Comparison of ENCODE assay signal across 10 cellular contexts in the genomic region with DNA sequence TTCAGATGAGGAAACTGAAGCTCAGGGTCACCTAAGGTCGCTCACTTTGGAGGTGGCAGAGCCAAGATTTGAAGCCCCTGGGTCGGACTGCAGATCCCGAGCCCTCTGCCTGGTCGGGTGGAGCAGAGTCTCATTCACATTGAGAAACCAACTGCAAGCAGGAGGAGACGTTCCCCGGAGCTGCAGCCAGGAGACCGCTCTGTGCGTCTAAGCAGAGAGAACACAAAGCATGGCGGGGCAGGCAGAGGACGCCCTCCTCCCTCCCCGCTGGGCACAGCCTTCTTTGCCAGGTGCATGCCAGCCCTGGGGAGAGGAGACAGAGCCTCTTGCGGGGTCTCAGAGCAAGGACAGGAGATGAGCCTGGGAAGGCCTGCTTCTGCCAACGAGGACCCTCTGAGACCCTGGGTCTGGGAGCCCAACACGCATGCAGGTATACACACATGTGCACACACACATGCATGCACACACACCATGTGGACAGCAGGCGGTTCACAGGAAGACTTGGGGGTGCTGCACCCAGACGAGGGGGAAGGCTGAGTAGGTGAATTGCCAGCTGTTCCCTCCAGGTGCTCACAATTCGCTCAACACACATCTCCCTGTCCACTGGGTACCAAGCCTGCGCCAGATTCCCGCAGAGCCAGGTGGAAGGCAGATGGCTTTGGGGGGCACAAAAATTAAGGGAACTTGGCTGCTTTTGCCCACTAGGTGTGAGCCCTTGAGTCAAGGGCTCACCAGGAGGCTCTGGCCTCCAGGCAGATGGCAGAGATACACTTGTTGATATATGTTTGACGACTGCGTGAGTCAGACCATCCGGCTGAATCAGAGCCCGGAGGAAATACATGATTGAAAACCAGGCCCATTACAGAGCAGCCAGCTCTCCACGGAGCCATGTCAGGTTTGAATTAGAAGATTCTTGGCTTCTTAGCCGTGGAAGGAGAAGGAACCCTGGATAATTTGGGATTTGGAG. TPM values are rescaled to one million over a fixed set of nuclear protein-coding genes. Genes with fewer than 3 reads are reported as not detected.
DNase-seq lines count a peak whose midpoint lies in the region; ATAC-seq, FAIRE-seq and TF ChIP-seq lines count a peak whose summit lies in the region.
"Had no signal": no experiment of that assay in that cellular context is flagged by ENCODE, and none has a peak within 500 bp of the region (broad histone marks: within the 10 kb centered on the region; RNA-seq: fewer than 3 reads in every experiment).

No MANE protein-coding gene starts in this region.

- no peak overlapping the region for H2BK15ac ChIP-seq in neuronal stem cell (ENCODE audit: low read length)

- H3K18ac ChIP-seq in neuronal stem cell (ENCODE audit: low read length), result no peak overlapping the region

- peaks cover 22% of the 10 kb centered on the region for H3K4me1 ChIP-seq in astrocyte (ENCODE audit: insufficient read depth, low read length)
- H3K4me1 ChIP-seq in neuronal stem cell (ENCODE audit: control insufficient read depth in 2 of 2, insufficient read depth in 1 of 2, low read depth in 1 of 2, low read length in 2 of 2), result peaks cover 0 to 5% of the 10 kb centered on the region in 2 donors
- H3K4me1 ChIP-seq in gastrocnemius medialis, result no peaks in the 10 kb centered on the region

- no peak overlapping the region for H3K4me3 Mint-ChIP-seq in astrocyte (ENCODE audit: unreplicated experiment)

- intact Hi-C loops in gastrocnemius medialis (cut with DNase I; ENCODE audit: low total_unique reads), result no loop called here

- ATAC-seq in GM18861 (IDR thresholded peaks at IDR 0.05; ENCODE audit: unreplicated experiment) (no peak), gastrocnemius medialis (no peak)

- DNase-seq in NCI-H2196 (lab: John Stamatoyannopoulos, UW; ENCODE audit: unreplicated experiment) (peak; percentile 47), NCI-H2196 treated with DMSO at 0.1 percent for 48 hours (lab: John Stamatoyannopoulos, UW; ENCODE audit: unreplicated experiment) (no peak), NCI-H446 treated with DMSO at 0.1 percent for 48 hours (lab: John Stamatoyannopoulos, UW) (peak; percentile 14), astrocyte (ENCODE audit: low read depth) (peak; percentile 82), neuronal stem cell (ENCODE audit: low spot score) (no peak), WERI-Rb-1 (no peak), gastrocnemius medialis (no peak)
- DNase-seq: naive B cell had no signal

- in situ Hi-C loops in gastrocnemius medialis (cut with MboI; ENCODE audit: low sequenced_read_pairs in 4 of 4), result no loop called here

- H3K27me3 ChIP-seq in astrocyte (ENCODE audit: insufficient read depth, low read length) (peaks cover 7% of the 10 kb centered on the region), neuronal stem cell (ENCODE audit: control insufficient read depth in 3 of 3, insufficient read depth in 3 of 3, low read depth in 1 of 3, low read length in 3 of 3) (peaks cover 1 to 89% (median 7%) of the 10 kb centered on the region in 3 experiments), WERI-Rb-1 (ENCODE audit: insufficient read depth, low read depth, severe bottlenecking) (no peaks in the 10 kb centered on the region), gastrocnemius medialis (peaks cover 19 to 34% (median 28%) of the 10 kb centered on the region in 3 donors)

- H4K91ac ChIP-seq in neuronal stem cell (ENCODE audit: low read depth, low read length, poor library complexity), result no peak overlapping the region

- H3K4me2 ChIP-seq in astrocyte (ENCODE audit: low read length) (peak overlapping the region; percentile 69), neuronal stem cell (ENCODE audit: insufficient read depth, low read length, poor library complexity, severe bottlenecking) (no peak overlapping the region)

- TF ChIP-seq POLR2A in gastrocnemius medialis (IDR thresholded peaks at IDR 0.05), result no peak

- no peaks in the 10 kb centered on the region for H4K20me1 ChIP-seq in astrocyte (ENCODE audit: insufficient read depth, low read length)

- H3K9ac ChIP-seq in astrocyte (ENCODE audit: low read length) (peak overlapping the region; percentile 44), neuronal stem cell (ENCODE audit: low read depth, low read length, poor library complexity) (no peak overlapping the region)

- H3K4ac ChIP-seq in neuronal stem cell (ENCODE audit: low read length), result no peak overlapping the region

- H3K14ac ChIP-seq in neuronal stem cell (ENCODE audit: low read length), result no peak overlapping the region

- H3K23ac ChIP-seq in neuronal stem cell (ENCODE audit: low read depth, low read length, poor library complexity), result peak overlapping the region; percentile 50

- H3K9me3 Mint-ChIP-seq in astrocyte (ENCODE audit: unreplicated experiment), result no peaks in the 10 kb centered on the region

- no CpG with 5 or more reads among the region's 25 CpGs for WGBS in neuronal stem cell (ENCODE audit: extremely low coverage in 2 of 2, insufficient read length in 2 of 2, insufficient replicate concordance in 1 of 2), 2 donors

- peak overlapping the region; percentile 66 for H3K27ac ChIP-seq in astrocyte (ENCODE audit: low read depth, low read length)
- H3K27ac ChIP-seq in neuronal stem cell (replicated peaks; ENCODE audit: low read length), result no peak overlapping the region
- no peak overlapping the region for H3K27ac ChIP-seq in WERI-Rb-1
- H3K27ac ChIP-seq in gastrocnemius medialis, result no peak overlapping the region
- H3K27ac ChIP-seq: C4-2B had no signal

- H3K4me3 ChIP-seq in astrocyte (ENCODE audit: insufficient read depth, low read depth, low read length) (no peak overlapping the region), neuronal stem cell (ENCODE audit: low read length in 2 of 2) (no peak overlapping the region), WERI-Rb-1 (ENCODE audit: low read depth, low read length) (no peak overlapping the region), gastrocnemius medialis (no peak overlapping the region)

- no peak overlapping the region for H2BK120ac ChIP-seq in neuronal stem cell (ENCODE audit: low read depth, low read length)

- H3K79me1 ChIP-seq in neuronal stem cell (ENCODE audit: low read depth, low read length), result peaks cover 2% of the 10 kb centered on the region

- no peaks in the 10 kb centered on the region for H3K9me3 ChIP-seq in astrocyte (ENCODE audit: insufficient read depth, low read depth, low read length)
- H3K9me3 ChIP-seq in neuronal stem cell (replicated peaks in 1 of 2; ENCODE audit: control insufficient read depth in 2 of 2, insufficient read depth in 1 of 2, low read depth in 1 of 2, low read length in 2 of 2), result no peaks in the 10 kb centered on the region
- H3K9me3 ChIP-seq in WERI-Rb-1 (ENCODE audit: severe bottlenecking), result no peaks in the 10 kb centered on the region
- H3K9me3 ChIP-seq in gastrocnemius medialis, result no peaks in the 10 kb centered on the region

- no peak overlapping the region for H2AK5ac ChIP-seq in neuronal stem cell (ENCODE audit: low read depth, low read length)

- H3K36me3 ChIP-seq in astrocyte (ENCODE audit: insufficient read depth, low read length) (no peaks in the 10 kb centered on the region), neuronal stem cell (replicated peaks in 1 of 2; ENCODE audit: control insufficient read depth in 2 of 2, insufficient read depth in 2 of 2, low read length in 2 of 2) (no peaks in the 10 kb centered on the region), WERI-Rb-1 (no peaks in the 10 kb centered on the region), gastrocnemius medialis (no peaks in the 10 kb centered on the region)

- peaks cover 18% of the 10 kb centered on the region for H3K4me1 Mint-ChIP-seq in astrocyte (ENCODE audit: low read depth, unreplicated experiment)
- H3K4me1 Mint-ChIP-seq: naive B cell had no signal

- TF ChIP-seq CTCF in astrocyte (IDR thresholded peaks at IDR 0.05; ENCODE audit: insufficient read depth, low read depth, low read length), result peak; percentile 22
- TF ChIP-seq CTCF in WERI-Rb-1 (IDR thresholded peaks at IDR 0.05; ENCODE audit: low read depth, low read length), result no peak
- no peak for TF ChIP-seq CTCF in gastrocnemius medialis (IDR thresholded peaks at IDR 0.05 in 4 of 5, conservative IDR thresholded peaks at IDR 0.05 in 1 of 5)

- no peak overlapping the region for H2BK5ac ChIP-seq in neuronal stem cell (ENCODE audit: low read length)

- H4K8ac ChIP-seq in neuronal stem cell (ENCODE audit: low read depth, low read length), result no peak overlapping the region

- no peak overlapping the region for H2BK12ac ChIP-seq in neuronal stem cell (ENCODE audit: low read length)

- peaks cover 40% of the 10 kb centered on the region for H3K27me3 Mint-ChIP-seq in astrocyte (ENCODE audit: low read depth, unreplicated experiment)

- peak overlapping the region; percentile 81 for H3K27ac Mint-ChIP-seq in astrocyte (ENCODE audit: unreplicated experiment)

- no peaks in the 10 kb centered on the region for H3K36me3 Mint-ChIP-seq in astrocyte (ENCODE audit: low read depth, unreplicated experiment)
- H3K36me3 Mint-ChIP-seq: naive B cell had no signal

- no peaks in the 10 kb centered on the region for H3K79me2 ChIP-seq in astrocyte (ENCODE audit: insufficient read depth, low read length)

- H2AFZ ChIP-seq in astrocyte (ENCODE audit: low read depth, low read length) (peak overlapping the region; percentile 53), neuronal stem cell (ENCODE audit: low read length) (no peak overlapping the region)

- FAIRE-seq in astrocyte (lab: Jason Lieb, UNC), result peak; percentile 23

RNA-seq across cellular contexts. Expression of gene NTSR1, which starts 5.5 kb away (rescaled TPM):
- total RNA-seq in astrocyte (0.10 and 0.16 TPM in 2 replicates), gastrocnemius medialis (under 1 TPM in 2 of 4 donors, not detected in 2; 0.04 to 0.13 TPM)
- 0.28 TPM for polyA plus RNA-seq in neuronal stem cell (2013, experiment 1 of 2)
- polyA plus RNA-seq in neuronal stem cell (2013, experiment 2 of 2), result 0.21 TPM

Comparison
In these comparisons a context has a peak if more than half of its experiments do, and no peak if none do; other contexts are left out.
1. DNase-seq: peak in NCI-H2196 (single experiment), NCI-H446 treated with DMSO at 0.1 percent for 48 hours (single experiment) and astrocyte (single experiment); none in NCI-H2196 treated with DMSO at 0.1 percent for 48 hours (single experiment), neuronal stem cell (single experiment), WERI-Rb-1 (single experiment) and gastrocnemius medialis (0 of 2).